Comparison of ENCODE assay signal across 13 cellular contexts in the genomic region with DNA sequence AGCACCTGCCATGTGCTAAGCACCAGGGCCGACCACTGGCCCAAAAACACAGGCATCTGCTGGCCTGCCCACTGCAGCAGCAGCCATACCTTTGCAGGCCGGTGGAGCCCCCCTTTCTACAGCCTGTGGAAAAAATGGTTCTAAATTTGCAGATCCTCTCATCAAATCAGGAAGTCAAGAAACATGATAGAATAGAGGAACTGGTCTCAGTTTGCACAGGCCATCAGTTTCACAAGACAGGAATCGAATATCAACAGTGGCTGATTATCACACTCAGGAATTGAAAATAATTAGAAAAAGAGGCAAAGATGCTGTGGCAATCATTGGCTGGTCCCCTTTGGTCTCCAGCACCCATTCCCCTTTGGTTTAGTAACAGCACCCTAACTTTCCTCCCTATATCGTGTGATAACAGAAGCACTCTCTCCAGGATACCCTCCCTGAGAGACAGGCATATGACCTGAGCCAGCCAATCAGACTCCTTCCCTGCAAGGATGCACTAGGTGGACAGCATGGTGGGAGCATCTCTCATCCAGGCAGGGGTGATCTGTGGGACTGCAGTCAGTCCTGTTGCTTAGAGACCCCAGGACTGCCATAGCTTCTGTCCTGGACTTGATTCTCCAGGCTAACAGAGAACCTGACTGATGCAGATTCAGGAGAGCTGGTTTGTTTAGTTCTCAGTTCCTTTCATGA. TPM values are rescaled to one million over a fixed set of nuclear protein-coding genes. Genes with fewer than 3 reads are reported as not detected.
A peak's percentile ranks its signal among the peaks of the same experiment; 100 is the strongest.
DNase-seq lines count a peak whose midpoint lies in the region; ATAC-seq, FAIRE-seq and TF ChIP-seq lines count a peak whose summit lies in the region.
"Had no signal": no experiment of that assay in that cellular context is flagged by ENCODE, and none has a peak within 500 bp of the region (broad histone marks: within the 10 kb centered on the region; RNA-seq: fewer than 3 reads in every experiment).

No MANE protein-coding gene starts in this region.

- WGBS in H9 (ENCODE audit: extremely low coverage, insufficient read length, low lambda C conversion rate): no CpG with 5 or more reads among the region's 4 CpGs
- WGBS in GM12878 (ENCODE audit: insufficient coverage, insufficient replicate concordance, low lambda C conversion rate, missing lambda C conversion rate): 38% methylated on average over 4 of the region's 4 CpGs
- WGBS in lower leg skin, 2 donors: 73 to 76% methylated on average over 4 of the region's 4 CpGs

- H3K9me3 Mint-ChIP-seq in H9: no peaks in the 10 kb centered on the region
- no peaks in the 10 kb centered on the region for H3K9me3 Mint-ChIP-seq in progenitor cell of endocrine pancreas (ENCODE audit: low read depth)
- H3K9me3 Mint-ChIP-seq: central memory CD8-positive, alpha-beta T cell had no signal

- no peak for TF ChIP-seq RAD21 in GM12878 (IDR thresholded peaks at IDR 0.05; ENCODE audit: insufficient read depth, low read depth, low read length)

- H3K9me3 ChIP-seq in H9 (ENCODE audit: control insufficient read depth, low read depth, low read length): no peaks in the 10 kb centered on the region
- H3K9me3 ChIP-seq in GM12878 (replicated peaks; ENCODE audit: control insufficient read depth, insufficient read depth, low read length): no peaks in the 10 kb centered on the region
- H3K9me3 ChIP-seq: Caco-2 had no signal

- peaks cover 26 to 29% of the 10 kb centered on the region in 2 experiments for H3K4me1 Mint-ChIP-seq in H9
- peaks cover 9% of the 10 kb centered on the region for H3K4me1 Mint-ChIP-seq in progenitor cell of endocrine pancreas (ENCODE audit: low read depth)

- SMC1A ChIA-PET in GM12878 (lab: Charles Lee; ENCODE audit: uncharacterized antibody, unreplicated experiment): interaction anchor here (1.0 to 1.9 kb wide), 3 partner anchors 18 to 73 kb away, joined by 3 to 6 read pairs (median 3); no protein-coding TSS in a partner anchor

- POLR2A ChIA-PET in GM12878 (lab: Charles Lee): interaction anchor here (1.0 kb wide), 1 partner anchor 17 kb away, joined by 6 read pairs; no protein-coding TSS in a partner anchor

- H3K36me3 ChIP-seq in GM12878 (ENCODE audit: control insufficient read depth in 2 of 2, insufficient read depth in 2 of 2, low read length in 1 of 2): peaks cover 7 to 13% of the 10 kb centered on the region in 2 experiments; a peak in 3 of 4 replicates

- H3K27me3 Mint-ChIP-seq in H9 (ENCODE audit: low read depth) (peaks cover 18% of the 10 kb centered on the region), progenitor cell of endocrine pancreas (peaks cover 4% of the 10 kb centered on the region)

- BruUV-seq in GM12878 (replicated peaks; lab: Mats Ljungman, UMichigan): no TSS peak

- RAD21 ChIA-PET in GM12878 (lab: Charles Lee; ENCODE audit: unreplicated experiment): interaction anchor here (1.2 kb wide), 1 partner anchor 190 kb away, joined by 3 read pairs; no protein-coding TSS in a partner anchor

- no peak overlapping the region for H2AK5ac ChIP-seq in H9 (ENCODE audit: insufficient read length, low read length)

- TF ChIP-seq EP300 in GM12878 (IDR thresholded peaks at IDR 0.05; ENCODE audit: borderline replicate concordance in 1 of 2, control insufficient read depth in 1 of 2, low read depth in 2 of 2, low read length in 2 of 2): no peak

- H3K4me1 ChIP-seq in H9 (ENCODE audit: insufficient read depth, low read length): no peaks in the 10 kb centered on the region; the same call in 1 of the 2 replicates
- peaks cover 10% of the 10 kb centered on the region for H3K4me1 ChIP-seq in GM12878 (ENCODE audit: control insufficient read depth, insufficient read depth, low read length)

- intact Hi-C loops in GM12878 (cut with micrococcal nuclease; ENCODE audit: unreplicated experiment): no loop called here
- intact Hi-C loops in lower leg skin (cut with DNase I; ENCODE audit: low total_unique reads): no loop called here

- no peak overlapping the region for H2BK15ac ChIP-seq in H9 (ENCODE audit: low read depth, low read length)

- peak; percentile 41 for ATAC-seq in GM12878
- ATAC-seq: HepG2 had no signal

- TF ChIP-seq CTCF in H9 (conservative IDR thresholded peaks at IDR 0.05): no peak
- TF ChIP-seq CTCF in GM12878 (IDR thresholded peaks at IDR 0.05 in 2 of 3, conservative IDR thresholded peaks at IDR 0.05 in 1 of 3; ENCODE audit: control insufficient read depth in 2 of 3, extremely low read depth in 1 of 3, insufficient read depth in 1 of 3, low read depth in 3 of 3, low read length in 3 of 3): no peak
- TF ChIP-seq CTCF in progenitor cell of endocrine pancreas (IDR thresholded peaks at IDR 0.05; ENCODE audit: unreplicated experiment): no peak
- TF ChIP-seq CTCF in lower leg skin (IDR thresholded peaks at IDR 0.05): no peak

- no peak overlapping the region for H3K18ac ChIP-seq in H9 (ENCODE audit: insufficient read length, low read depth, low read length)

- no peak overlapping the region for H3K4ac ChIP-seq in H9 (ENCODE audit: low read depth, low read length)

- H3K27me3 ChIP-seq in H9 (ENCODE audit: insufficient read depth, low read length): no peaks in the 10 kb centered on the region
- no peaks in the 10 kb centered on the region; a peak in 1 of 4 replicates for H3K27me3 ChIP-seq in GM12878 (replicated peaks in 1 of 2; ENCODE audit: control insufficient read depth in 2 of 2, insufficient read depth in 2 of 2, low read length in 1 of 2)

- H2BK5ac ChIP-seq in H9 (ENCODE audit: insufficient read length, low read length): no peak overlapping the region

- no peak overlapping the region for H3K27ac ChIP-seq in H9 (ENCODE audit: insufficient read length, low read depth, low read length)
- H3K27ac ChIP-seq in GM12878 (ENCODE audit: control insufficient read depth, insufficient read depth): no peak overlapping the region

- CTCF ChIA-PET in GM12878 (lab: Yijun Ruan, JAX): interaction anchor here (0.7 to 4.1 kb wide), 2 partner anchors 17 to 109 kb away, joined by 3 to 11 read pairs; no protein-coding TSS in a partner anchor

- H4K91ac ChIP-seq in H9 (ENCODE audit: insufficient read length, low read depth, low read length): no peak overlapping the region

- no peaks in the 10 kb centered on the region for H3K79me2 ChIP-seq in H9 (ENCODE audit: insufficient read depth, low read length)
- H3K79me2 ChIP-seq in GM12878 (ENCODE audit: control insufficient read depth, insufficient read depth, low read length): no peaks in the 10 kb centered on the region

- H2AFZ ChIP-seq in H9 (ENCODE audit: low read length): no peak overlapping the region
- peak overlapping the region; percentile 20; the same call in 1 of the 2 replicates for H2AFZ ChIP-seq in GM12878 (ENCODE audit: control insufficient read depth, low read depth, low read length)

- in situ Hi-C loops in GM12878 (cut with MboI): no loop called here

- FAIRE-seq in GM12878 (lab: Jason Lieb, UNC): no peak
- FAIRE-seq: HepG2 had no signal

- no peak overlapping the region for H4K8ac ChIP-seq in H9 (replicated peaks; ENCODE audit: insufficient read length, low read depth, low read length)

- H2BK12ac ChIP-seq in H9 (ENCODE audit: insufficient read length, low read depth, low read length): no peak overlapping the region

- peak overlapping the region in 2 of 3 experiments; percentile 9 to 40; a peak in 4 of 7 replicates for H3K27ac Mint-ChIP-seq in H9
- peak overlapping the region; percentile 53 for H3K27ac Mint-ChIP-seq in progenitor cell of endocrine pancreas

- H3K4me3 Mint-ChIP-seq in H9 (no peak overlapping the region), progenitor cell of endocrine pancreas (ENCODE audit: low read depth) (no peak overlapping the region)
- H3K4me3 Mint-ChIP-seq: central memory CD8-positive, alpha-beta T cell had no signal

- H3K14ac ChIP-seq in H9 (ENCODE audit: insufficient read depth, low read length): no peak overlapping the region

- H3K4me2 ChIP-seq in H9 (ENCODE audit: insufficient read depth, insufficient read length, low read length): no peak overlapping the region
- no peak overlapping the region for H3K4me2 ChIP-seq in GM12878 (ENCODE audit: control insufficient read depth, insufficient read depth)

- no peak overlapping the region for H4K5ac ChIP-seq in H9 (ENCODE audit: insufficient read length, low read depth, low read length)

- H3K56ac ChIP-seq in H9 (ENCODE audit: insufficient read length, low read depth, low read length): no peak overlapping the region

- TF ChIP-seq POLR2A in GM12878 (IDR thresholded peaks at IDR 0.05; ENCODE audit: low read depth, low read length): no peak
- TF ChIP-seq POLR2A in lower leg skin (IDR thresholded peaks at IDR 0.05): no peak

- H4K20me1 ChIP-seq in H9 (ENCODE audit: control insufficient read depth, insufficient read depth, insufficient read length): no peaks in the 10 kb centered on the region
- no peaks in the 10 kb centered on the region for H4K20me1 ChIP-seq in GM12878 (ENCODE audit: control insufficient read depth, insufficient read depth)

- H3T11ph ChIP-seq in H9 (ENCODE audit: low read length): no peak overlapping the region

- H3K36me3 Mint-ChIP-seq in H9 (ENCODE audit: insufficient read depth in 1 of 3, low read depth in 3 of 3) (peaks cover 0 to 10% (median 2%) of the 10 kb centered on the region in 3 experiments; a peak in 4 of 7 replicates), progenitor cell of endocrine pancreas (ENCODE audit: insufficient read depth) (no peaks in the 10 kb centered on the region)

- DNase-seq in H9 (no peak), NOMO-1 (lab: John Stamatoyannopoulos, UW; ENCODE audit: unreplicated experiment in 2 of 2) (peak; percentile 60 to 80), GM12878 (ENCODE audit: low read depth, low spot score) (no peak), progenitor cell of endocrine pancreas (ENCODE audit: low spot score, unreplicated experiment) (no peak), lower leg skin (ENCODE audit: low spot score in 2 of 2) (no peak), NCI-H2107 treated with DMSO at 0.1 percent for 48 hours (lab: John Stamatoyannopoulos, UW; ENCODE audit: unreplicated experiment) (no peak)
- DNase-seq in activated CD4-positive, alpha-beta T cell treated with anti-CD3 and anti-CD28 coated beads for 48 hours: no peak
- DNase-seq: Caco-2, SHP77 had no signal

- no peak overlapping the region for H2BK20ac ChIP-seq in H9 (ENCODE audit: low read depth, low read length, poor library complexity, severe bottlenecking)

- H3K4me3 ChIP-seq in GM12878 (no peak overlapping the region), lower leg skin (ENCODE audit: low read depth, poor library complexity, severe bottlenecking) (no peak overlapping the region)

- no peak overlapping the region for H2BK120ac ChIP-seq in H9 (ENCODE audit: low read depth, low read length, poor library complexity, severe bottlenecking)

- H3K79me1 ChIP-seq in H9 (ENCODE audit: insufficient read depth, low read depth, low read length, poor library complexity, severe bottlenecking): no peaks in the 10 kb centered on the region

- no peak overlapping the region for H3K9ac ChIP-seq in H9 (ENCODE audit: extremely low read depth, insufficient read length, low read length)
- no peak overlapping the region for H3K9ac ChIP-seq in GM12878 (ENCODE audit: control insufficient read depth, insufficient read depth, low read length)

- peaks cover 8% of the 10 kb centered on the region for H3K23me2 ChIP-seq in H9 (ENCODE audit: insufficient read length, low read depth, low read length, poor library complexity, severe bottlenecking)

- no peak overlapping the region for H3K23ac ChIP-seq in H9 (ENCODE audit: insufficient read length, low read depth, low read length)

RNA-seq across cellular contexts. Expression of a gene that starts 3.5 kb away (rescaled TPM):
- total RNA-seq in H9 (2021) (7.0 and 7.4 TPM in 2 replicates), GM12878 (2014; rRNA removed) (0.40 and 1.2 TPM in 2 replicates), GM12878 (2014; rRNA removed; fragmentation: Illumina TruSeq; extraction: Trizol) (0.14 and 0.36 TPM in 2 replicates), GM12878 (2021) (0.59 and 0.77 TPM in 2 replicates), progenitor cell of endocrine pancreas (13.2 and 13.8 TPM in 2 replicates), lower leg skin (10 to 100 TPM; 48.3 to 83.9 (median 70.4) TPM)
- total RNA-seq in GM12878 (2013; cell fraction: nucleolus; rRNA removed): 2.2 and 2.5 TPM in 2 replicates
- polyA plus RNA-seq in GM12878 (2011; ENCODE audit: low read depth): 0.14 TPM
- polyA plus RNA-seq in GM12878 (2011; rRNA removed) (0.03 and 0.07 TPM in 2 replicates), GM12878 (2014; fragmentation: Illumina TruSeq; extraction: Trizol) (0.16 and 0.25 TPM in 2 replicates), GM12878 (2014; fragmentation: Nextera tagmentation; extraction: Ambion mirVana) (under 1 TPM in 1 of 2 experiments, not detected in 1; 0.07 TPM), GM12878 (2014; rRNA removed) (0.92 and 1.3 TPM in 2 replicates), GM12878 (2016; fragmentation: Nextera tagmentation; extraction: Ambion mirVana) (under 1 TPM in 1 of 2 experiments, not detected in 1; 0.27 TPM)
- 0.28 and 0.38 TPM in 2 replicates for polyA plus RNA-seq in GM12878 (2011; cell fraction: cytosol; rRNA removed)
- 0.15 and 0.51 TPM in 2 replicates for polyA plus RNA-seq in GM12878 (2011; cell fraction: nucleus; rRNA removed)
- polyA plus RNA-seq in GM12878 (2012): 0.27 and 0.30 TPM in 2 replicates
- polyA minus RNA-seq in GM12878 (2011; rRNA and poly(A)+ RNA removed): 0.26 and 0.37 TPM in 2 replicates
- not detected in 2 replicates for polyA minus RNA-seq in GM12878 (2011; cell fraction: cytosol; rRNA and poly(A)+ RNA removed)
- polyA minus RNA-seq in GM12878 (2011; cell fraction: nucleus; rRNA and poly(A)+ RNA removed): 0.73 and 1.3 TPM in 2 replicates
- polyA plus RNA-seq: HepG2 had no signal

RNA-seq across cellular contexts. Expression of a gene that starts 47.5 kb away (rescaled TPM):
- total RNA-seq in H9 (2021) (0.26 and 0.46 TPM in 2 replicates), GM12878 (2014; rRNA removed) (not detected in 2 replicates), GM12878 (2014; rRNA removed; fragmentation: Illumina TruSeq; extraction: Trizol) (not detected in 2 replicates), GM12878 (2021) (not detected in 2 replicates), progenitor cell of endocrine pancreas (not detected in 2 replicates), lower leg skin (not detected)
- not detected in 2 replicates for total RNA-seq in GM12878 (2013; cell fraction: nucleolus; rRNA removed)
- not detected for polyA plus RNA-seq in GM12878 (2011; ENCODE audit: low read depth)
- polyA plus RNA-seq in GM12878 (2011; rRNA removed) (not detected in 2 replicates), GM12878 (2014; fragmentation: Illumina TruSeq; extraction: Trizol) (not detected in 2 replicates), GM12878 (2014; fragmentation: Nextera tagmentation; extraction: Ambion mirVana) (not detected), GM12878 (2014; rRNA removed) (not detected in 2 replicates), GM12878 (2016; fragmentation: Nextera tagmentation; extraction: Ambion mirVana) (not detected)
- polyA plus RNA-seq in GM12878 (2011; cell fraction: cytosol; rRNA removed): not detected in 2 replicates
- polyA plus RNA-seq in GM12878 (2011; cell fraction: nucleus; rRNA removed): not detected in 2 replicates
- not detected in 2 replicates for polyA plus RNA-seq in GM12878 (2012)
- not detected in 2 replicates for polyA minus RNA-seq in GM12878 (2011; rRNA and poly(A)+ RNA removed)
- polyA minus RNA-seq in GM12878 (2011; cell fraction: cytosol; rRNA and poly(A)+ RNA removed): not detected in 2 replicates
- not detected in 2 replicates for polyA minus RNA-seq in GM12878 (2011; cell fraction: nucleus; rRNA and poly(A)+ RNA removed)
- total RNA-seq: esophagus mucosa, HepG2, subcutaneous adipose tissue had no signal
- polyA plus RNA-seq: HepG2 had no signal

Comparison
In these comparisons a context has a peak if more than half of its experiments do, and no peak if none do; other contexts are left out.
1. DNase-seq: peak in NOMO-1 (2 of 2); none in H9 (single experiment), GM12878 (single experiment), progenitor cell of endocrine pancreas (single experiment), activated CD4-positive, alpha-beta T cell treated with anti-CD3 and anti-CD28 coated beads for 48 hours (single experiment), lower leg skin (0 of 2) and NCI-H2107 treated with DMSO at 0.1 percent for 48 hours (single experiment).